ENCODE assay signal across 18 cellular contexts in genomic region chr1:204818998-204819397, GRCh38. TPM values are rescaled to one million over a fixed set of nuclear protein-coding genes. Genes with fewer than 3 reads are reported as not detected.
DNase-seq lines count a peak whose midpoint lies in the region; ATAC-seq and TF ChIP-seq lines count a peak whose summit lies in the region.
"Had no signal": no experiment of that assay in that cellular context is flagged by ENCODE, and none has a peak within 500 bp of the region (broad histone marks: within the 10 kb centered on the region; RNA-seq: fewer than 3 reads in every experiment).

No MANE protein-coding gene starts in this region.

- H3K27ac ChIP-seq in esophagus (ENCODE audit: low read depth in 2 of 2, low read length in 1 of 2) = peak overlapping the region; percentile 26 to 38
- H3K27ac ChIP-seq in tibial artery = peak overlapping the region; percentile 47 to 55
- H3K27ac ChIP-seq: HL-60 had no signal

- no peak for TF ChIP-seq CTCF in tibial artery (IDR thresholded peaks at IDR 0.05)

- intact Hi-C loops in left ventricle myocardium superior (cut with micrococcal nuclease) = no loop called here
- intact Hi-C loops in tibial artery (cut with DNase I; ENCODE audit: low total_unique reads) = no loop called here

- in situ Hi-C loops in KBM-7 (cut with MboI; ENCODE audit: low pct_unique_long_range_greater_than_20kb, low sequenced_read_pairs) = loop anchor here (25.0 kb wide), 1 partner anchor 243 kb away; no protein-coding TSS in a partner anchor

- ATAC-seq in left ventricle myocardium superior (peak; percentile 56), SK-N-SH treated with all-trans-retinoic acid at 6 μM for 48 hours (no peak)

- peaks cover 3% of the 10 kb centered on the region in 2 donors for H3K4me1 ChIP-seq in esophagus (ENCODE audit: control insufficient read depth in 2 of 2, insufficient read depth in 2 of 2, low read length in 1 of 2)
- peaks cover 0 to 52% (median 39%) of the 10 kb centered on the region in 4 donors for H3K4me1 ChIP-seq in tibial artery

- H3K4me3 ChIP-seq in esophagus (ENCODE audit: low read depth in 1 of 2, low read length in 2 of 2) = no peak overlapping the region
- H3K4me3 ChIP-seq in tibial artery = no peak overlapping the region

- H3K9me3 ChIP-seq in esophagus (ENCODE audit: control insufficient read depth in 2 of 2, insufficient read depth in 1 of 2, low read depth in 1 of 2, low read length in 1 of 2) (no peaks in the 10 kb centered on the region), tibial artery (no peaks in the 10 kb centered on the region)
- H3K9me3 ChIP-seq: BE2C had no signal

- DNase-seq in NCI-H1092 treated with DMSO at 0.1 percent for 48 hours (lab: John Stamatoyannopoulos, UW) (peak; percentile 9), NCI-H1092 (lab: John Stamatoyannopoulos, UW) (no peak), left ventricle myocardium superior (no peak), tibial artery (no peak), KBM-7 (no peak)
- DNase-seq in activated effector memory CD4-positive, alpha-beta T cell treated with anti-CD3 and anti-CD28 coated beads, Interleukin-2, amount 50 U/mL, for 16 hours = no peak
- DNase-seq: 8988T; CD4-positive, alpha-beta T cell; HCEC 1CT; MV-4-11; NCI-H146; NCI-H2227 treated with DMSO at 0.1 percent for 48 hours; NCI-H526; SHP77 treated with DMSO at 0.1 percent for 48 hours had no signal

- H3K36me3 ChIP-seq in esophagus (ENCODE audit: control insufficient read depth in 2 of 2, insufficient read depth in 2 of 2, low read length in 1 of 2) (no peaks in the 10 kb centered on the region), tibial artery (no peaks in the 10 kb centered on the region)
- H3K36me3 ChIP-seq: BE2C had no signal

- 33 to 45% methylated on average over 3 of the region's 3 CpGs for WGBS in esophagus, 2 donors

- H3K27me3 ChIP-seq in esophagus (ENCODE audit: control insufficient read depth in 1 of 2, insufficient read depth in 2 of 2, low read length in 2 of 2) (no peaks in the 10 kb centered on the region), tibial artery (no peaks in the 10 kb centered on the region)
- H3K27me3 ChIP-seq: BE2C had no signal

TF ChIP-seq in SK-N-SH treated with all-trans-retinoic acid at 6 μM for 48 hours, 23 proteins besides CTCF, POLR2A, EP300 and RAD21:
- TF ChIP-seq ZFP30 (CRISPR knock-in tag; IDR thresholded peaks at IDR 0.05) = no peak
- TF ChIP-seq BACH2 (CRISPR knock-in tag; IDR thresholded peaks at IDR 0.05; ENCODE audit: borderline replicate concordance) = no peak

RNA-seq across cellular contexts. Expression of gene NFASC, which starts 51.7 kb away (rescaled TPM):
- polyA plus RNA-seq in esophagus = 10 to 100 TPM in 1 of 2 donors, 1 to 10 TPM in 1; 6.0 to 10.6 TPM
- total RNA-seq in left ventricle myocardium superior = 11.6 TPM
- total RNA-seq: CD4-positive, alpha-beta T cell had no signal
